In genomic region chr10:129959544-129960492, GRCh38 we compare ENCODE assay signal across 10 cellular contexts. TPM values are rescaled to one million over a fixed set of nuclear protein-coding genes. Genes with fewer than 3 reads are reported as not detected.
DNase-seq lines count a peak whose midpoint lies in the region; ATAC-seq and TF ChIP-seq lines count a peak whose summit lies in the region.
"Had no signal": no experiment of that assay in that cellular context is flagged by ENCODE, and none has a peak within 500 bp of the region (broad histone marks: within the 10 kb centered on the region; RNA-seq: fewer than 3 reads in every experiment).

No MANE protein-coding gene starts in this region.

- peaks cover 33% of the 10 kb centered on the region for H3K4me1 Mint-ChIP-seq in activated naive CD4-positive, alpha-beta T cell treated with anti-CD3 and anti-CD28 coated beads, Interleukin-2, amount 50 U/mL, for 24 hours
- peaks cover 12 to 37% (median 31%) of the 10 kb centered on the region in 4 donors for H3K4me1 Mint-ChIP-seq in naive thymus-derived CD8-positive, alpha-beta T cell

- H3K36me3 ChIP-seq in ectodermal cell (ENCODE audit: control insufficient read depth, insufficient read depth, low read length) (no peaks in the 10 kb centered on the region), tibial nerve (no peaks in the 10 kb centered on the region)

- 1% methylated on average over 84 of the region's 84 CpGs for WGBS in ectodermal cell, 2 experiments
- 8 to 10% methylated on average over 43 to 46 of the region's 84 CpGs for WGBS in tibial nerve, 2 donors

- no peak for TF ChIP-seq POLR2A in tibial nerve (IDR thresholded peaks at IDR 0.05)

- H3K27me3 Mint-ChIP-seq in activated naive CD4-positive, alpha-beta T cell treated with anti-CD3 and anti-CD28 coated beads, Interleukin-2, amount 50 U/mL, for 24 hours = peaks cover 64% of the 10 kb centered on the region
- peaks cover 53 to 82% (median 67%) of the 10 kb centered on the region in 5 donors for H3K27me3 Mint-ChIP-seq in naive thymus-derived CD8-positive, alpha-beta T cell

- no peak overlapping the region for H3K27ac ChIP-seq in ectodermal cell (ENCODE audit: insufficient read depth, low read depth, low read length, poor library complexity, severe bottlenecking)
- H3K27ac ChIP-seq in tibial nerve = peak overlapping the region; percentile 60 to 89 (median 78)

- no peaks in the 10 kb centered on the region for H3K9me3 Mint-ChIP-seq in activated naive CD4-positive, alpha-beta T cell treated with anti-CD3 and anti-CD28 coated beads, Interleukin-2, amount 50 U/mL, for 24 hours
- peaks cover 0 to 34% (median 5%) of the 10 kb centered on the region in 9 donors for H3K9me3 Mint-ChIP-seq in naive thymus-derived CD8-positive, alpha-beta T cell

- no peak for TF ChIP-seq CTCF in tibial nerve (IDR thresholded peaks at IDR 0.05)

- H3K27ac Mint-ChIP-seq in activated naive CD4-positive, alpha-beta T cell treated with anti-CD3 and anti-CD28 coated beads, Interleukin-2, amount 50 U/mL, for 24 hours = no peak overlapping the region
- peak overlapping the region in 1 of 10 donors; percentile 53 for H3K27ac Mint-ChIP-seq in naive thymus-derived CD8-positive, alpha-beta T cell
- H3K27ac Mint-ChIP-seq: activated naive CD8-positive, alpha-beta T cell had no signal

- DNase-seq in activated naive CD4-positive, alpha-beta T cell treated with Interleukin-2 at 50 U/mL for 16 hours = no peak
- peak in 1 of 10 donors; percentile 27 for DNase-seq in naive thymus-derived CD8-positive, alpha-beta T cell
- DNase-seq in tibial nerve (ENCODE audit: low spot score in 2 of 2) = no peak
- no peak for DNase-seq in NCI-H2227 treated with DMSO at 0.1 percent for 48 hours (lab: John Stamatoyannopoulos, UW)
- no peak for DNase-seq in HCEC 1CT
- DNase-seq: MV-4-11 had no signal

- H3K9me3 ChIP-seq in ectodermal cell (ENCODE audit: control insufficient read depth, low read length) (no peaks in the 10 kb centered on the region), tibial nerve (no peaks in the 10 kb centered on the region)

- POLR2A ChIA-PET in naive thymus-derived CD8-positive, alpha-beta T cell (lab: Charles Lee) = no interaction called here

- ATAC-seq in naive thymus-derived CD8-positive, alpha-beta T cell = no peak
- ATAC-seq in HG02588 (IDR thresholded peaks at IDR 0.05; ENCODE audit: unreplicated experiment) = no peak

- H3K4me1 ChIP-seq in ectodermal cell (ENCODE audit: control insufficient read depth, insufficient read depth, low read length) (peaks cover 15% of the 10 kb centered on the region), tibial nerve (peaks cover 0 to 53% (median 17%) of the 10 kb centered on the region in 4 donors)

- H3K4me3 Mint-ChIP-seq in activated naive CD4-positive, alpha-beta T cell treated with anti-CD3 and anti-CD28 coated beads, Interleukin-2, amount 50 U/mL, for 24 hours = peak overlapping the region; percentile 51
- H3K4me3 Mint-ChIP-seq in naive thymus-derived CD8-positive, alpha-beta T cell = peak overlapping the region in 8 of 10 donors; percentile 33 to 74 (median 58)

- H3K4me3 ChIP-seq in ectodermal cell (ENCODE audit: insufficient read depth, low read depth, low read length) (peak overlapping the region; percentile 31), tibial nerve (peak overlapping the region; percentile 25 to 71 (median 40))

- peak in 1 of 2 donors; percentile 3 for TF ChIP-seq EP300 in tibial nerve (IDR thresholded peaks at IDR 0.05)

- H3K27me3 ChIP-seq in ectodermal cell (ENCODE audit: control insufficient read depth, insufficient read depth, low read length, poor library complexity, severe bottlenecking) = peaks cover 99% of the 10 kb centered on the region
- peaks cover 0 to 82% of the 10 kb centered on the region in 2 donors for H3K27me3 ChIP-seq in tibial nerve

- peaks cover 2% of the 10 kb centered on the region for H3K36me3 Mint-ChIP-seq in activated naive CD4-positive, alpha-beta T cell treated with anti-CD3 and anti-CD28 coated beads, Interleukin-2, amount 50 U/mL, for 24 hours
- peaks cover 4 to 15% (median 6%) of the 10 kb centered on the region in 3 donors for H3K36me3 Mint-ChIP-seq in naive thymus-derived CD8-positive, alpha-beta T cell
- H3K36me3 Mint-ChIP-seq: activated naive CD8-positive, alpha-beta T cell had no signal

RNA-seq across cellular contexts. Expression of gene EBF3, which starts 4.3 kb away (rescaled TPM):
- polyA plus RNA-seq in ectodermal cell (2013, experiment 1 of 4) = 2.3 TPM
- polyA plus RNA-seq in ectodermal cell (2013, experiment 2 of 4) = 2.6 TPM
- 2.8 TPM for polyA plus RNA-seq in ectodermal cell (2013, experiment 3 of 4)
- 4.4 TPM for polyA plus RNA-seq in ectodermal cell (2013, experiment 4 of 4)
- total RNA-seq in naive thymus-derived CD8-positive, alpha-beta T cell = not detected
- not detected for polyA plus RNA-seq in naive thymus-derived CD8-positive, alpha-beta T cell
- 10 to 100 TPM; 27.3 to 41.0 (median 31.2) TPM for total RNA-seq in tibial nerve

Comparison
In these comparisons a context has a peak if more than half of its experiments do, and no peak if none do; other contexts are left out.
1. RNA of gene EBF3, which starts 4.3 kb away (total RNA-seq): 27.3 to 41.0 TPM in tibial nerve; not detected in naive thymus-derived CD8-positive, alpha-beta T cell; every median in the first group is over 10 times any median in the second.